16 cellular contexts compared by ENCODE assay signal in the genomic region with DNA sequence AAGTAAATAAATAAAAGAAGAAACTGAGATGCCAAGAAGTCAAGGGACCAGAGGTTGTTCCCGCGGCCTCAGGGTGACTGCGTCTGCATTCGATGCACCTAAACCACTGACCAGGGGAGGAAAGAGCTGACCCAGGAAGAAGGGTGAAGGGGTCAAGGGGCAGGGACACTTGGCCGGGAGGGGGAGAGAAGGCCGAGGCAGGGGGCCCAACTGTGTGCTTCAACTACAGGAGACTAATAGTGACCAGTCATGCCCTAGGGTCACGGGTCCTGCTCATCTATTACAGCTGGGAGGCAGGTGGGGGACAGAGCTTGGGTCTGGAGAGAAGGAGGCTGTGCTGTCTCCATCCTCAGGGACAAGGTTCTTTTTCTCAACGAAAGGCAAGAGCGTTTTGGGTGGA. TPM values are rescaled to one million over a fixed set of nuclear protein-coding genes. Genes with fewer than 3 reads are reported as not detected.
DNase-seq lines count a peak whose midpoint lies in the region; ATAC-seq and TF ChIP-seq lines count a peak whose summit lies in the region.
"Had no signal": no experiment of that assay in that cellular context is flagged by ENCODE, and none has a peak within 500 bp of the region (broad histone marks: within the 10 kb centered on the region; RNA-seq: fewer than 3 reads in every experiment).

No MANE protein-coding gene starts in this region.

- H3K36me3 Mint-ChIP-seq in chondrocyte (ENCODE audit: low read depth) (peaks cover 11% of the 10 kb centered on the region), endothelial cell (ENCODE audit: low read depth, unreplicated experiment) (peaks cover 20% of the 10 kb centered on the region)

- no peaks in the 10 kb centered on the region for H3K79me2 ChIP-seq in mesendoderm (ENCODE audit: control insufficient read depth, insufficient read depth, low read length)

- H4K5ac ChIP-seq in mesendoderm (ENCODE audit: low read length), result no peak overlapping the region

- H3K56ac ChIP-seq in mesendoderm (ENCODE audit: low read length), result no peak overlapping the region

- no peak overlapping the region for H3K4me2 ChIP-seq in mesendoderm (ENCODE audit: low read length)
- H3K4me2 ChIP-seq: A549, GM23338 had no signal

- ATAC-seq in lower lobe of right lung (no peak), psoas muscle (no peak), HG02763 (IDR thresholded peaks at IDR 0.05; ENCODE audit: unreplicated experiment) (no peak)
- ATAC-seq: A549, GM12878, GM23338, HepG2 had no signal

- H2BK15ac ChIP-seq in mesendoderm (replicated peaks; ENCODE audit: low read depth), result no peak overlapping the region

- no peaks in the 10 kb centered on the region for H3K9me3 Mint-ChIP-seq in chondrocyte (ENCODE audit: low read depth)
- H3K9me3 Mint-ChIP-seq in endothelial cell (ENCODE audit: unreplicated experiment), result no peaks in the 10 kb centered on the region
- H3K9me3 Mint-ChIP-seq: CD4-positive, alpha-beta memory T cell; H9 had no signal

- H3K79me1 ChIP-seq in mesendoderm (ENCODE audit: low read length), result no peaks in the 10 kb centered on the region

- intact Hi-C loops in lower lobe of right lung (cut with DNase I), result no loop called here
- intact Hi-C loops in psoas muscle (cut with DNase I), result loop anchor here in 1 of 2 donors (5.0 kb wide), 1 partner anchor 34 kb away; no protein-coding TSS in a partner anchor

- H3K4me3 ChIP-seq in lower lobe of right lung (no peak overlapping the region), psoas muscle (no peak overlapping the region), mesendoderm (ENCODE audit: low read length) (no peak overlapping the region)
- H3K4me3 ChIP-seq: A549, GM12878, GM23338 had no signal

- H3K36me3 ChIP-seq in lower lobe of right lung (peaks cover 24% of the 10 kb centered on the region), psoas muscle (ENCODE audit: insufficient read depth in 1 of 2, low read depth in 1 of 2) (no peaks in the 10 kb centered on the region), mesendoderm (ENCODE audit: control insufficient read depth, insufficient read depth, low read length) (no peaks in the 10 kb centered on the region)
- H3K36me3 ChIP-seq: BE2C had no signal

- H3K9me3 ChIP-seq in lower lobe of right lung (no peaks in the 10 kb centered on the region), psoas muscle (no peaks in the 10 kb centered on the region)
- H3K9me3 ChIP-seq: A549, BE2C had no signal

- H3K4me1 Mint-ChIP-seq in chondrocyte (ENCODE audit: low read depth) (peaks cover 43% of the 10 kb centered on the region), endothelial cell (ENCODE audit: unreplicated experiment) (peaks cover 15% of the 10 kb centered on the region)

- 92 to 94% (median 94%) methylated on average over 9 of the region's 9 CpGs for WGBS in psoas muscle, 3 donors
- no CpG with 5 or more reads among the region's 9 CpGs for WGBS in mesendoderm (ENCODE audit: extremely low coverage, insufficient coverage, low lambda C conversion rate)

- H3K27ac ChIP-seq in lower lobe of right lung, result no peak overlapping the region
- H3K27ac ChIP-seq in psoas muscle, result no peak overlapping the region
- H3K27ac ChIP-seq in mesendoderm (ENCODE audit: low read depth, low read length), result no peak overlapping the region
- H3K27ac ChIP-seq: A549, C4-2B had no signal

- H3K27me3 ChIP-seq in lower lobe of right lung (ENCODE audit: low read depth), result no peaks in the 10 kb centered on the region
- H3K27me3 ChIP-seq in psoas muscle (ENCODE audit: insufficient read depth in 3 of 3, low read length in 2 of 3), result peaks cover 0 to 2% (median 0%) of the 10 kb centered on the region in 3 donors
- H3K27me3 ChIP-seq in mesendoderm (ENCODE audit: insufficient read depth, low read length, poor library complexity), result no peaks in the 10 kb centered on the region
- H3K27me3 ChIP-seq: BE2C had no signal

- H3K27ac Mint-ChIP-seq in chondrocyte (ENCODE audit: unreplicated experiment) (no peak overlapping the region), endothelial cell (ENCODE audit: unreplicated experiment) (no peak overlapping the region)
- H3K27ac Mint-ChIP-seq: GM23338, H9 had no signal

- H3K27me3 Mint-ChIP-seq in chondrocyte (ENCODE audit: low read depth) (no peaks in the 10 kb centered on the region), endothelial cell (ENCODE audit: unreplicated experiment) (peaks cover 3% of the 10 kb centered on the region)
- H3K27me3 Mint-ChIP-seq: CD4-positive, alpha-beta memory T cell had no signal

- H4K8ac ChIP-seq in mesendoderm (ENCODE audit: low read depth, low read length), result no peak overlapping the region

- H3K18ac ChIP-seq in mesendoderm (ENCODE audit: low read length), result no peak overlapping the region

- H3K23ac ChIP-seq in mesendoderm (ENCODE audit: low read length), result no peak overlapping the region

- no peak overlapping the region for H2BK5ac ChIP-seq in mesendoderm (ENCODE audit: low read length)

- no peak overlapping the region for H3K4ac ChIP-seq in mesendoderm (ENCODE audit: low read depth, low read length)

- H3K4me1 ChIP-seq in lower lobe of right lung (peaks cover 59% of the 10 kb centered on the region), psoas muscle (peaks cover 12% of the 10 kb centered on the region), mesendoderm (ENCODE audit: control insufficient read depth, low read depth, low read length) (peaks cover 3% of the 10 kb centered on the region)
- H3K4me1 ChIP-seq: A549, BE2C had no signal

- no peak overlapping the region for H2AK5ac ChIP-seq in mesendoderm (ENCODE audit: low read length)

- H3K4me3 Mint-ChIP-seq in chondrocyte (ENCODE audit: unreplicated experiment) (no peak overlapping the region), endothelial cell (ENCODE audit: unreplicated experiment) (peak overlapping the region; percentile 56)
- H3K4me3 Mint-ChIP-seq: CD4-positive, alpha-beta memory T cell; GM23338; H9 had no signal

- TF ChIP-seq CTCF in chondrocyte (IDR thresholded peaks at IDR 0.05) (no peak), endothelial cell (IDR thresholded peaks at IDR 0.05; ENCODE audit: unreplicated experiment) (no peak), lower lobe of right lung (IDR thresholded peaks at IDR 0.05) (no peak), psoas muscle (IDR thresholded peaks at IDR 0.05) (no peak)

- no peak overlapping the region for H3K9ac ChIP-seq in mesendoderm (ENCODE audit: low read length)

- no peak overlapping the region for H2BK120ac ChIP-seq in mesendoderm (ENCODE audit: low read depth, low read length)

- DNase-seq in chondrocyte (ENCODE audit: low spot score) (peak; percentile 67), endothelial cell (ENCODE audit: low spot score) (no peak), lower lobe of right lung (peak; percentile 26), psoas muscle (peak; percentile 5), mesendoderm (no peak)
- DNase-seq in activated effector memory CD4-positive, alpha-beta T cell treated with anti-CD3 and anti-CD28 coated beads, Interleukin-2, amount 50 U/mL, for 16 hours, result no peak
- DNase-seq: BE2C; CD4-positive, alpha-beta memory T cell; DMS79; H9 had no signal

RNA-seq across cellular contexts. Expression of a gene that starts 44.8 kb away (rescaled TPM):
- 10.0 to 13.1 TPM (median 10.3 TPM) in 3 replicates for total RNA-seq in chondrocyte
- 17.1 TPM for total RNA-seq in endothelial cell (ENCODE audit: unreplicated experiment)
- total RNA-seq in lower lobe of right lung, result 9.1 TPM
- 10 to 100 TPM in 3 of 4 donors, 1 to 10 TPM in 1; 8.0 to 18.0 (median 12.4) TPM for total RNA-seq in psoas muscle
- 10 to 100 TPM; 14.9 to 27.2 (median 21.6) TPM for polyA plus RNA-seq in psoas muscle
- 16.4 TPM for polyA plus RNA-seq in mesendoderm (2013, experiment 1 of 2)
- 16.9 TPM for polyA plus RNA-seq in mesendoderm (2013, experiment 2 of 2)

Comparison
In these comparisons a context has a peak if more than half of its experiments do, and no peak if none do; other contexts are left out.
1. DNase-seq: peak in chondrocyte (single experiment), lower lobe of right lung (single experiment) and psoas muscle (2 of 2); none in endothelial cell (single experiment), mesendoderm (single experiment) and activated effector memory CD4-positive, alpha-beta T cell treated with anti-CD3 and anti-CD28 coated beads, Interleukin-2, amount 50 U/mL, for 16 hours (single experiment).